ENCODE assay signal across 11 cellular contexts in the genomic region with DNA sequence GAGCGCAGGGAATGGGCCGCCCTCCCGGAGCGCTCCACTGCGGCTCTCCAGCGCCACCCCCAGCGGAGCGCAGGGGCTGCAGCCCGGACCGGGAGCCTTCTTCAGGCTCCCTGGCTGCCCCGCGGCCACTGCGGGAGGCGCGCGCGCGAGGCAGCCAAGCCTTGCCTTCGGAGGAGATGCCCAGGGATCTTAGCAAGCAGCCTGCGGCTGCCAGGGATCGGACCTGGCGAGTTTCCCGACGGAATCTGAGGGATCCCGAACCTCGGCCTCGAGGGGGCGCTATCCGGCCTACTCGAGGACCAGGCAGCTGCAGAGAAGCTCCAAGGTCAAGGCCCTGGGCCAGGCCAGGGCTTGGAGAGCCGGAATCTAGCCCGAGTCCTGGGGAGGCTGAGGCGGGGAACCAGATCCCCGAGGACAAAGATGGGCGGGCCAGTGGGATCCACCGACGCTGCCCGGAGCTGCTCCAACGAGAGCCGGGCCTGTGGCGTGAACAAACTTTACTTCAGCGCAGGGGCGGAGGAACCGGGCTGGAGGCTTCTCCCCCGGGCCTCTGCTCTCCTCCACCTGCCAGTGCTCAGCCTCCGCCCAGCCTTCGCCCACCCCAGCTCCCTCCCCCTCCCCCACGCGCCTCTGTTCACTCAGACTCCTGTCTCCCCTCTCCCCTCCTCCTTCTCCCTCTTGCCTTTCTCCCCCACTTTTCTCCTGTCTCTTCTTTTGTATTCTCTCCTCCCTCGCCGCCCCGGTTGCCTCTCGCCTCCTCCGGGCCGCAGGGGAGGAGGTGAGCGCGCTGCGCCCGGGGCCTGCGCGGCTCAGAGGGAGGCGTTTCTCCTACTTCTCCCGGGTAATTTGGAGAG. TPM values are rescaled to one million over a fixed set of nuclear protein-coding genes. Genes with fewer than 3 reads are reported as not detected.
DNase-seq lines count a peak whose midpoint lies in the region; FAIRE-seq and TF ChIP-seq lines count a peak whose summit lies in the region.
"Had no signal": no experiment of that assay in that cellular context is flagged by ENCODE, and none has a peak within 500 bp of the region (broad histone marks: within the 10 kb centered on the region; RNA-seq: fewer than 3 reads in every experiment).

A gene (plus strand): TSS at position 567 of the 854 bp plus-strand sequence. CDS start 889 bp downstream, outside the sequence.

- no peak for FAIRE-seq in HTR-8/SVneo (lab: Jason Lieb, UNC)
- FAIRE-seq: islet of Langerhans had no signal

- WGBS in esophagus, 2 donors: 2 to 4% methylated on average over 59 to 63 of the region's 63 CpGs

- H3K4me1 Mint-ChIP-seq in neural crest cell: peaks cover 9% of the 10 kb centered on the region

- H3K27ac ChIP-seq in esophagus (ENCODE audit: low read depth in 2 of 2, low read length in 1 of 2): no peak within 1 kb of the TSS

- TF ChIP-seq POLR2A in NB4 (IDR thresholded peaks at IDR 0.05; ENCODE audit: extremely low read depth, insufficient read length): no peak

- H3K36me3 Mint-ChIP-seq in neural crest cell (ENCODE audit: low read depth): no peaks in the 10 kb centered on the region

- H3K27me3 Mint-ChIP-seq in neural crest cell (ENCODE audit: low read depth): peaks cover 96% of the 10 kb centered on the region

- H3K4me3 ChIP-seq in NB4 (ENCODE audit: low read depth, low read length): no peak within 1 kb of the TSS
- peak within 1 kb of the TSS; percentile 17 to 36 for H3K4me3 ChIP-seq in esophagus (ENCODE audit: low read depth in 1 of 2, low read length in 2 of 2)

- peaks cover 0 to under 1% of the 10 kb centered on the region in 2 donors for H3K9me3 ChIP-seq in esophagus (ENCODE audit: control insufficient read depth in 2 of 2, insufficient read depth in 1 of 2, low read depth in 1 of 2, low read length in 1 of 2)

- H3K4me1 ChIP-seq in esophagus (ENCODE audit: control insufficient read depth in 2 of 2, insufficient read depth in 2 of 2, low read length in 1 of 2): peaks cover 0 to 13% of the 10 kb centered on the region in 2 donors

- peak; percentile 36 for TF ChIP-seq CTCF in NB4 (IDR thresholded peaks at IDR 0.05; ENCODE audit: low read depth, low read length)
- TF ChIP-seq CTCF in neural crest cell (conservative IDR thresholded peaks at IDR 0.05): peak; percentile 70

- H3K4me3 Mint-ChIP-seq in neural crest cell: peak within 1 kb of the TSS; percentile 56

- H3K36me3 ChIP-seq in esophagus (ENCODE audit: control insufficient read depth in 2 of 2, insufficient read depth in 2 of 2, low read length in 1 of 2): no peaks in the 10 kb centered on the region

- peaks cover 0 to 9% of the 10 kb centered on the region in 2 donors for H3K27me3 ChIP-seq in esophagus (ENCODE audit: control insufficient read depth in 1 of 2, insufficient read depth in 2 of 2, low read length in 2 of 2)

- H3K27ac Mint-ChIP-seq in neural crest cell (ENCODE audit: unreplicated experiment): no peak within 1 kb of the TSS

- DNase-seq in DMS 273 treated with DMSO at 0.1 percent for 48 hours (lab: John Stamatoyannopoulos, UW) (peak; percentile 10), NB4 (ENCODE audit: low read depth) (no peak), neural crest cell (ENCODE audit: low read depth, low spot score) (peak; percentile 59), SHP77 treated with DMSO at 0.1 percent for 48 hours (lab: John Stamatoyannopoulos, UW) (no peak), HTR-8/SVneo (ENCODE audit: insufficient read length, low spot score) (no peak)
- no peak for DNase-seq in activated CD4-positive, alpha-beta T cell treated with anti-CD3 and anti-CD28 coated beads for 48 hours
- no peak for DNase-seq in activated naive CD4-positive, alpha-beta T cell (lab: John Stamatoyannopoulos, UW)
- DNase-seq: activated gamma-delta T cell treated with Interleukin-2 at 50 U/mL for 16 hours, MM.1S had no signal

- no peaks in the 10 kb centered on the region for H3K9me3 Mint-ChIP-seq in neural crest cell

RNA-seq across cellular contexts. Expression of the gene that starts here (rescaled TPM):
- polyA plus RNA-seq in esophagus: under 1 TPM; 0.14 to 0.75 TPM
- 0.09 and 0.14 TPM in 2 replicates for total RNA-seq in neural crest cell

Comparison
In these comparisons a context has a peak if more than half of its experiments do, and no peak if none do; other contexts are left out.
1. Peak in DNase-seq in neural crest cell; RNA of the gene not detected or under 1 TPM.